Comparison of ENCODE assay signal across 27 cellular contexts in genomic region chr7:65247491-65247890, GRCh38.
"Had no signal": no experiment of that assay in that cellular context is flagged by ENCODE, and none has a peak within 500 bp of the region (broad histone marks: within the 10 kb centered on the region; RNA-seq: fewer than 3 reads in every experiment).

No MANE protein-coding gene starts in this region.

- H3K4me1 ChIP-seq: psoas muscle, uterus had no signal

- H2AFZ ChIP-seq: neural progenitor cell had no signal

- H3K27me3 ChIP-seq: upper lobe of right lung, uterus had no signal

- H3K4me2 ChIP-seq: neural progenitor cell had no signal

- H3K4me3 Mint-ChIP-seq: immature natural killer cell; memory B cell; mesothelial cell of epicardium; naive B cell; natural killer cell treated with Interleukin-12 subunit alpha and Interleukin-12 subunit beta and Interleukin-15 and Interleukin-18, amount 100 ng/mL, for 72 hours; neural progenitor cell; stimulated activated naive CD8-positive, alpha-beta T cell treated with anti-CD3 and anti-CD28 coated beads, Interleukin-15, amount 100 ng/mL, for 72 hours had no signal

- H3K9me3 ChIP-seq: left ventricle myocardium inferior, mucosa of descending colon, psoas muscle, suprapubic skin, transverse colon, upper lobe of right lung, uterus had no signal

- H3K27ac ChIP-seq: coronary artery, left ventricle myocardium inferior, neural progenitor cell, psoas muscle, skin epidermis, suprapubic skin, transverse colon, upper lobe of right lung, uterus had no signal

- H3K36me3 ChIP-seq: left ventricle myocardium inferior, neural progenitor cell, suprapubic skin, transverse colon, upper lobe of right lung, uterus had no signal

- H3K4me3 ChIP-seq: coronary artery, left ventricle myocardium inferior, lung, mucosa of descending colon, neural progenitor cell, psoas muscle, skin epidermis, suprapubic skin, transverse colon, upper lobe of right lung, uterus had no signal

- ATAC-seq: left colon; mucosa of descending colon; natural killer cell treated with Interleukin-12 subunit alpha and Interleukin-12 subunit beta and Interleukin-15 and Interleukin-18, amount 100 ng/mL, for 72 hours; psoas muscle; right cardiac atrium; stimulated activated naive CD8-positive, alpha-beta T cell treated with anti-CD3 and anti-CD28 coated beads, Interleukin-15, amount 100 ng/mL, for 72 hours; upper lobe of right lung had no signal

- DNase-seq: dermis blood vessel endothelial cell; effector memory CD4-positive, alpha-beta T cell; hypothalamus; immature natural killer cell; kidney glomerular epithelial cell; left colon; left ventricle myocardium inferior; mucosa of descending colon; naive B cell; psoas muscle; right cardiac atrium; stimulated activated CD4-positive, alpha-beta T cell treated with anti-CD3 and anti-CD28 coated beads, Interleukin-15, amount 100 ng/mL, for 24 hours; stimulated activated CD4-positive, alpha-beta T cell treated with anti-CD3 and anti-CD28 coated beads, Interleukin-4, amount 100 ng/mL, for 1 hour; stimulated activated CD8-positive, alpha-beta memory T cell treated with anti-CD3 and anti-CD28 coated beads, Interleukin-4, amount 100 ng/mL, for 48 hours; stimulated activated naive CD4-positive, alpha-beta T cell; stimulated activated naive CD8-positive, alpha-beta T cell treated with anti-CD3 and anti-CD28 coated beads, Interleukin-15, amount 100 ng/mL, for 72 hours; transverse colon; upper lobe of right lung; uterus had no signal

- H3K9ac ChIP-seq: neural progenitor cell had no signal

- H3K36me3 Mint-ChIP-seq: memory B cell; mesothelial cell of epicardium; natural killer cell treated with Interleukin-12 subunit alpha and Interleukin-12 subunit beta and Interleukin-15 and Interleukin-18, amount 100 ng/mL, for 72 hours; neural progenitor cell had no signal

- H3K9me3 Mint-ChIP-seq: immature natural killer cell; memory B cell; mesothelial cell of epicardium; natural killer cell treated with Interleukin-12 subunit alpha and Interleukin-12 subunit beta and Interleukin-15 and Interleukin-18, amount 100 ng/mL, for 72 hours; neural progenitor cell; stimulated activated naive CD8-positive, alpha-beta T cell treated with anti-CD3 and anti-CD28 coated beads, Interleukin-15, amount 100 ng/mL, for 72 hours had no signal

- H3K27ac Mint-ChIP-seq: immature natural killer cell; memory B cell; mesothelial cell of epicardium; natural killer cell treated with Interleukin-12 subunit alpha and Interleukin-12 subunit beta and Interleukin-15 and Interleukin-18, amount 100 ng/mL, for 72 hours; neural progenitor cell; stimulated activated naive CD8-positive, alpha-beta T cell treated with anti-CD3 and anti-CD28 coated beads, Interleukin-15, amount 100 ng/mL, for 72 hours had no signal
